11 cellular contexts compared by ENCODE assay signal in the genomic region with DNA sequence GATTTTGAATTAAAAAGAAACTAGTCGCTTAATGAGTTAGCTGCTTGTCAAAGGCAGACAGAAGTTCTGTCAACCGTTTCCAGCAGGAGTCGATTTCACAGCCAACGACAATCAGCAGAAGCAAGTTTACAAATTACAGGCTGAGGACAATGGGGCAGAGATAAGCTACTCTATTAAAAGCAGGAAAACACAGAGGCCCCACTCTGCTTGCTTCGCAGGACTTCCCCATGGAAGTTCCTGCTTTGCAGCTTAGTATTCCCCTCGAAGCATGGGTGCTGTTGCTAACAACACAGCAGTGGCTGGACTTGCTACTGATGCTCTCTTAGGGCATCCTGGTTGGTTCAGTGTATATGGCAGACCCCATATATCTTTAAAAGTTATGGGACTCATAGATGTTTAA. TPM values are rescaled to one million over a fixed set of nuclear protein-coding genes. Genes with fewer than 3 reads are reported as not detected.
A peak's percentile ranks its signal among the peaks of the same experiment; 100 is the strongest.
DNase-seq lines count a peak whose midpoint lies in the region; ATAC-seq, FAIRE-seq and TF ChIP-seq lines count a peak whose summit lies in the region.
"Had no signal": no experiment of that assay in that cellular context is flagged by ENCODE, and none has a peak within 500 bp of the region (broad histone marks: within the 10 kb centered on the region; RNA-seq: fewer than 3 reads in every experiment).

No MANE protein-coding gene starts in this region.

- no peak for TF ChIP-seq CTCF in BE2C (IDR thresholded peaks at IDR 0.05; ENCODE audit: low read depth, low read length)

- no peaks in the 10 kb centered on the region for H3K27me3 ChIP-seq in BE2C

- no peaks in the 10 kb centered on the region for H3K36me3 ChIP-seq in BE2C

- FAIRE-seq in HTR-8/SVneo (lab: Jason Lieb, UNC), result no peak

- peaks cover 22% of the 10 kb centered on the region for H3K4me1 ChIP-seq in BE2C

- intact Hi-C loops in left colon (cut with DNase I, micrococcal nuclease), result no loop called here

- peak; percentile 53 for DNase-seq in BE2C
- DNase-seq in OCI-M1 (lab: John Stamatoyannopoulos, UW), result peak; percentile 78
- no peak for DNase-seq in left colon
- DNase-seq in NCI-H1694 (lab: John Stamatoyannopoulos, UW), result no peak
- no peak for DNase-seq in HTR-8/SVneo (ENCODE audit: insufficient read length, low spot score)
- DNase-seq: CD8-positive, alpha-beta T cell; cerebellar nuclear complex; NCI-H1930 had no signal

- H3K9me3 ChIP-seq in BE2C, result no peaks in the 10 kb centered on the region

- no peak overlapping the region; the same call in 1 of the 2 replicates for H3K4me3 ChIP-seq in BE2C (ENCODE audit: low read depth, low read length)

- ATAC-seq in GM19372 (IDR thresholded peaks at IDR 0.05; ENCODE audit: low read depth, unreplicated experiment) (peak; percentile 23), left colon (peak; percentile 80), HG03139 (IDR thresholded peaks at IDR 0.05; ENCODE audit: unreplicated experiment) (no peak), HG03571 (IDR thresholded peaks at IDR 0.05; ENCODE audit: unreplicated experiment) (no peak)
- ATAC-seq: CD8-positive, alpha-beta T cell had no signal

RNA-seq across cellular contexts. Expression of gene KLF6, which starts 50.8 kb away (rescaled TPM):
- 56.1 TPM for polyA plus RNA-seq in BE2C (2012; ENCODE audit: insufficient read depth, insufficient read length, low read depth)
- total RNA-seq in left colon, result 100 to 1,000 TPM; 359 to 434 TPM

Comparison
In these comparisons a context has a peak if more than half of its experiments do, and no peak if none do; other contexts are left out.
1. DNase-seq: peak in BE2C (single experiment) and OCI-M1 (single experiment); none in left colon (0 of 2), NCI-H1694 (single experiment) and HTR-8/SVneo (single experiment).
2. ATAC-seq: peak in GM19372 (single experiment) and left colon (single experiment); none in HG03139 (single experiment) and HG03571 (single experiment).